ENCODE assay signal across 26 cellular contexts in genomic region chr4:18684932-18685331, GRCh38.
"Had no signal": no experiment of that assay in that cellular context is flagged by ENCODE, and none has a peak within 500 bp of the region (broad histone marks: within the 10 kb centered on the region; RNA-seq: fewer than 3 reads in every experiment).

No MANE protein-coding gene starts in this region.

- H3K27ac Mint-ChIP-seq: activated CD4-positive, alpha-beta memory T cell treated with anti-CD3 and anti-CD28 coated beads, Interleukin-2, amount 10 ng/mL, durations not matched to agents 7 days and 5 days; activated CD4-positive, alpha-beta T cell treated with anti-CD3 and anti-CD28 coated beads, Interleukin-2, amount 10 ng/mL, durations not matched to agents 7 days and 5 days; activated naive CD4-positive, alpha-beta T cell treated with anti-CD3 and anti-CD28 coated beads, Interleukin-2, amount 50 U/mL, for 24 hours; activated T-helper 2 cell treated with anti-CD3 and anti-CD28 coated beads, Interferon-gamma antibody, Interleukin-2, Interleukin-4, amounts not matched to agents 10 μg/mL and 5 μg/mL and 100 μg/mL, durations not matched to agents 14 hours and 24 hours and 36 hours; brain; dendritic cell treated with granulocyte-macrophage colony-stimulating factor and Interleukin-4, amounts not matched to agents 40 ng/mL and 50 ng/mL, for 4 days; endodermal cell; naive B cell; progenitor cell of endocrine pancreas; T-helper 17 cell had no signal

- H3K27ac ChIP-seq: epithelial cell of prostate, esophagus squamous epithelium, ovary, right lobe of liver, testis, transverse colon had no signal

- H3K36me3 ChIP-seq: esophagus squamous epithelium, ovary, right lobe of liver, transverse colon had no signal

- H3K9me3 ChIP-seq: esophagus squamous epithelium, ovary, right lobe of liver, testis, transverse colon had no signal

- H3K9me3 Mint-ChIP-seq: activated CD4-positive, alpha-beta memory T cell treated with anti-CD3 and anti-CD28 coated beads, Interleukin-2, amount 10 ng/mL, durations not matched to agents 7 days and 5 days; activated CD4-positive, alpha-beta T cell treated with anti-CD3 and anti-CD28 coated beads, Interleukin-2, amount 10 ng/mL, durations not matched to agents 7 days and 5 days; activated naive CD4-positive, alpha-beta T cell treated with anti-CD3 and anti-CD28 coated beads, Interleukin-2, amount 50 U/mL, for 24 hours; activated T-cell treated with anti-CD3 and anti-CD28 coated beads, Interleukin-2, amount 50 U/mL, for 4 hours; activated T-helper 2 cell treated with anti-CD3 and anti-CD28 coated beads, Interferon-gamma antibody, Interleukin-2, Interleukin-4, amounts not matched to agents 10 μg/mL and 5 μg/mL and 100 μg/mL, durations not matched to agents 14 hours and 24 hours and 36 hours; brain; dendritic cell treated with granulocyte-macrophage colony-stimulating factor and Interleukin-4, amounts not matched to agents 40 ng/mL and 50 ng/mL, for 4 days; endodermal cell; naive B cell had no signal

- H3K27me3 Mint-ChIP-seq: activated CD4-positive, alpha-beta memory T cell treated with anti-CD3 and anti-CD28 coated beads, Interleukin-2, amount 10 ng/mL, durations not matched to agents 7 days and 5 days; activated CD4-positive, alpha-beta T cell treated with anti-CD3 and anti-CD28 coated beads, Interleukin-2, amount 10 ng/mL, durations not matched to agents 7 days and 5 days; activated naive CD4-positive, alpha-beta T cell treated with anti-CD3 and anti-CD28 coated beads, Interleukin-2, amount 50 U/mL, for 24 hours; brain; dendritic cell treated with granulocyte-macrophage colony-stimulating factor and Interleukin-4, amounts not matched to agents 40 ng/mL and 50 ng/mL, for 4 days; naive B cell; progenitor cell of endocrine pancreas had no signal

- DNase-seq: activated CD4-positive, alpha-beta memory T cell treated with anti-CD3 and anti-CD28 coated beads, Interleukin-2, amount 10 ng/mL, durations not matched to agents 7 days and 5 days; activated CD4-positive, alpha-beta T cell treated with anti-CD3 and anti-CD28 coated beads for 1 hour; activated CD4-positive, alpha-beta T cell treated with anti-CD3 and anti-CD28 coated beads, Interleukin-2, amount 10 ng/mL, durations not matched to agents 7 days and 5 days; activated T-cell treated with anti-CD3 and anti-CD28 coated beads, Interleukin-2, amount 50 U/mL, for 4 hours; anterior cingulate cortex; central memory CD4-positive, alpha-beta T cell; endodermal cell; esophagus squamous epithelium; foreskin melanocyte; islet precursor cell; mammary epithelial cell; naive B cell; ovary; right lobe of liver; stimulated activated CD4-positive, alpha-beta T cell treated with anti-CD3 and anti-CD28 coated beads, Interleukin-2, amount 100 ng/mL, for 48 hours; stimulated activated naive CD4-positive, alpha-beta T cell treated with Interleukin-2 at 50 U/mL for 16 hours; T-helper 17 cell; T1000; testis; transverse colon had no signal

- H3K27me3 ChIP-seq: esophagus squamous epithelium, ovary, right lobe of liver, testis, transverse colon had no signal

- H3K36me3 Mint-ChIP-seq: activated naive CD4-positive, alpha-beta T cell treated with anti-CD3 and anti-CD28 coated beads, Interleukin-2, amount 50 U/mL, for 24 hours; brain; naive B cell had no signal

- H3K4me1 Mint-ChIP-seq: activated CD4-positive, alpha-beta memory T cell treated with anti-CD3 and anti-CD28 coated beads, Interleukin-2, amount 10 ng/mL, durations not matched to agents 7 days and 5 days; activated CD4-positive, alpha-beta T cell treated with anti-CD3 and anti-CD28 coated beads, Interleukin-2, amount 10 ng/mL, durations not matched to agents 7 days and 5 days; activated naive CD4-positive, alpha-beta T cell treated with anti-CD3 and anti-CD28 coated beads, Interleukin-2, amount 50 U/mL, for 24 hours; naive B cell; T-helper 17 cell had no signal

- H3K4me3 Mint-ChIP-seq: activated CD4-positive, alpha-beta memory T cell treated with anti-CD3 and anti-CD28 coated beads, Interleukin-2, amount 10 ng/mL, durations not matched to agents 7 days and 5 days; activated CD4-positive, alpha-beta T cell treated with anti-CD3 and anti-CD28 coated beads, Interleukin-2, amount 10 ng/mL, durations not matched to agents 7 days and 5 days; activated naive CD4-positive, alpha-beta T cell treated with anti-CD3 and anti-CD28 coated beads, Interleukin-2, amount 50 U/mL, for 24 hours; activated T-cell treated with anti-CD3 and anti-CD28 coated beads, Interleukin-2, amount 50 U/mL, for 4 hours; brain; dendritic cell treated with granulocyte-macrophage colony-stimulating factor and Interleukin-4, amounts not matched to agents 40 ng/mL and 50 ng/mL, for 4 days; endodermal cell; naive B cell; T-helper 17 cell had no signal

- H3K4me3 ChIP-seq: esophagus squamous epithelium, ovary, right lobe of liver, testis, transverse colon had no signal
